ENCODE assay signal across 23 cellular contexts in the genomic region with DNA sequence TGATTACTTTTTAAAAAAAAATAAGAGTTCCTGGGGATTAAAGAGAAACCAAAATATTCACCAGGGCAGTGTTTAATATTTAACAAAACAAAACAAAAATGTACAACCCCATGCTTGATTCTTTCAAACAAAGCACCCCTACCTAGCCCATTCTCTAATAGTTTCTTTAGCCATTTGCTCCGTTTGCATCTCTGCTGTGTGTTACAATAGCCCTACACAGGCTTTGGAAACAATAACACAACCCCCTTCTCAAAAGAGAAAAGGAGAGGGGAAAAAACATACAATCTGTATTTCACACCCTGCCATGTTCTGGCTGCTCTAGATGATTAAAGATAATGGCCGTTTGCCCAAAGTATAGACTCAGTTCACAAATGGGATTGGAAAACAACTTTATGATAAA.
"Had no signal": no experiment of that assay in that cellular context is flagged by ENCODE, and none has a peak within 500 bp of the region (broad histone marks: within the 10 kb centered on the region; RNA-seq: fewer than 3 reads in every experiment).

No MANE protein-coding gene starts in this region.

- H3K9me3 Mint-ChIP-seq: nephron progenitor cell, type B pancreatic cell had no signal

- H3K36me3 ChIP-seq: heart left ventricle, neutrophil, right lobe of liver, suprapubic skin, thyroid gland had no signal

- H3K36me3 Mint-ChIP-seq: naive thymus-derived CD4-positive, alpha-beta T cell; stimulated activated effector memory CD8-positive, alpha-beta T cell treated with anti-CD3 and anti-CD28 coated beads, Interleukin-12 subunit alpha, Interleukin-12 subunit beta, amount 100 ng/mL, for 72 hours; type B pancreatic cell had no signal

- H3K27ac Mint-ChIP-seq: naive thymus-derived CD4-positive, alpha-beta T cell; nephron progenitor cell; stimulated activated effector memory CD8-positive, alpha-beta T cell treated with anti-CD3 and anti-CD28 coated beads, Interleukin-12 subunit alpha, Interleukin-12 subunit beta, amount 100 ng/mL, for 72 hours; type B pancreatic cell had no signal

- FAIRE-seq: endometrium, frontal cortex, urothelium cell line had no signal

- ATAC-seq: esophagus mucosa; heart left ventricle; left lobe of liver; naive thymus-derived CD4-positive, alpha-beta T cell; psoas muscle; right lobe of liver; stimulated activated effector memory CD8-positive, alpha-beta T cell treated with anti-CD3 and anti-CD28 coated beads, Interleukin-12 subunit alpha, Interleukin-12 subunit beta, amount 100 ng/mL, for 72 hours; stimulated activated naive CD8-positive, alpha-beta T cell treated with anti-CD3 and anti-CD28 coated beads, Interleukin-15, Interleukin-2, amounts not matched to agents 100 U/mL and 50 U/mL, for 24 hours had no signal

- H3K4me1 Mint-ChIP-seq: naive thymus-derived CD4-positive, alpha-beta T cell; nephron progenitor cell; stimulated activated effector memory CD8-positive, alpha-beta T cell treated with anti-CD3 and anti-CD28 coated beads, Interleukin-12 subunit alpha, Interleukin-12 subunit beta, amount 100 ng/mL, for 72 hours had no signal

- H3K9me3 ChIP-seq: heart left ventricle, neutrophil, psoas muscle, right lobe of liver, suprapubic skin, thyroid gland had no signal

- DNase-seq: effector memory CD4-positive, alpha-beta T cell; heart left ventricle; hippocampal formation; islet precursor cell; mammary epithelial cell; naive thymus-derived CD4-positive, alpha-beta T cell; nephron progenitor cell; psoas muscle; retina; right lobe of liver; stimulated activated CD4-positive, alpha-beta T cell treated with anti-CD3 and anti-CD28 coated beads, Interleukin-4, amount 100 ng/mL, for 1 hour; stimulated activated CD8-positive, alpha-beta memory T cell treated with anti-CD3 and anti-CD28 coated beads, Interleukin-4, amount 100 ng/mL, for 48 hours; stimulated activated naive CD8-positive, alpha-beta T cell treated with anti-CD3 and anti-CD28 coated beads, Interleukin-15, Interleukin-2, amounts not matched to agents 100 U/mL and 50 U/mL, for 24 hours; thyroid gland had no signal

- H3K4me3 Mint-ChIP-seq: naive thymus-derived CD4-positive, alpha-beta T cell; nephron progenitor cell; stimulated activated effector memory CD8-positive, alpha-beta T cell treated with anti-CD3 and anti-CD28 coated beads, Interleukin-12 subunit alpha, Interleukin-12 subunit beta, amount 100 ng/mL, for 72 hours; type B pancreatic cell had no signal

- H3K27ac ChIP-seq: heart left ventricle, neutrophil, psoas muscle, right lobe of liver, suprapubic skin, thyroid gland had no signal

- H3K27me3 ChIP-seq: heart left ventricle, neutrophil, right lobe of liver, suprapubic skin, thyroid gland had no signal

- H3K4me3 ChIP-seq: heart left ventricle, psoas muscle, right lobe of liver, suprapubic skin, thyroid gland had no signal

- H3K4me1 ChIP-seq: psoas muscle, right lobe of liver, suprapubic skin, thyroid gland had no signal

- H3K27me3 Mint-ChIP-seq: naive thymus-derived CD4-positive, alpha-beta T cell had no signal
